ENCODE assay signal across 8 cellular contexts in the genomic region with DNA sequence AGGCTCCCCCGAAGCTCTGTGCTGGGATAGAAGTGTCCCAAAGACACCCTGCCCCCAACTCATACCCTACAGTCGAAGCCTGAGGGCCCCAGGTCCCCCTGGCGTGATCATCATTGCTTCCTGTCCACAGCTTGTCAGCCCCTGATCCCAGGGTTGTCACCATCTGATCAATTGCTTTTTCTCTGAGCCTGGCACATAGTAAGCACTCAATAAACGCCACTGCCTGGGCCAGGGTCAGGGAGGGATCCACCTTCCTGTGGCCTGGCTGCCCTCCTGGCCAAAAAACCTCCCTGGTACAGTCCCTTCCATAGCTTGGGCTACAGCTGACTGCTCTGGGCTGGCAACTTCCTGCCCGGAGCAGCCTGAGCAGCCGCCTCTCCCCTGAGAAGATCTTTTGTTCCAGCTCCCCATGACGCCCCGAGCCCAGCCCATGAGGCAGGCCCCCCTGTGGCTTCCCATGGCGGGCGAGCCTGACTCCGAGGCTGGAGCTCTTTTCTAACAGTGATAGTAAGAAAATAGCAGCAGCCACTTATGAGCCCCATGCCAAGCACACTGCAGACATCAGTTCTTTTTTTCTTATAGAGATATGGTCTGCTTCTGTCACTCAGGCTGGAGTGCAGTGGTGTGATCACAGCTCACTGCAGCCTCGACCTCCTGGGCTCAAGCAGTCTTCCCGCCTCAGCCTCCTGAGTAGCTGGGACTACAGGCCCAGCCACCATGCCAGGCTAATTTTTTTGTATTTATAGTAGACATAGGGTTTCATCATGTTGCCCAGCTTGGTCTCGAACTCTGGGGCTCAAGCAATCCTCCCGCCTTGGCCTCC. TPM values are rescaled to one million over a fixed set of nuclear protein-coding genes. Genes with fewer than 3 reads are reported as not detected.
DNase-seq lines count a peak whose midpoint lies in the region; ATAC-seq and TF ChIP-seq lines count a peak whose summit lies in the region.

No MANE protein-coding gene starts in this region.

- H3K36me3 Mint-ChIP-seq in effector memory CD8-positive, alpha-beta T cell (ENCODE audit: insufficient read depth): peaks cover 45% of the 10 kb centered on the region
- H3K36me3 Mint-ChIP-seq in neural crest cell (ENCODE audit: low read depth): peaks cover 2% of the 10 kb centered on the region

- H3K4me3 ChIP-seq in DND-41 (ENCODE audit: low read depth in 1 of 2, low read length in 2 of 2) (no peak overlapping the region), MM.1S (ENCODE audit: low read length) (no peak overlapping the region)

- H4K20me1 ChIP-seq in DND-41 (ENCODE audit: insufficient read depth, low read length): peaks cover 69% of the 10 kb centered on the region
- no peaks in the 10 kb centered on the region for H4K20me1 ChIP-seq in MM.1S (ENCODE audit: insufficient read depth, low read length)

- ATAC-seq in DND-41 (ENCODE audit: insufficient read depth, low read depth): peak; percentile 72
- peak; percentile 30 for ATAC-seq in effector memory CD8-positive, alpha-beta T cell (replicated peaks)
- ATAC-seq in HG03196 (IDR thresholded peaks at IDR 0.05; ENCODE audit: unreplicated experiment): no peak
- ATAC-seq in HG03095 (IDR thresholded peaks at IDR 0.05; ENCODE audit: unreplicated experiment): no peak

- no peaks in the 10 kb centered on the region; the same call in 1 of the 2 replicates for H3K36me3 ChIP-seq in DND-41 (ENCODE audit: insufficient read depth, low read length)
- H3K36me3 ChIP-seq in MM.1S (replicated peaks; ENCODE audit: insufficient read depth, low read length): no peaks in the 10 kb centered on the region

- H3K9me3 Mint-ChIP-seq in effector memory CD8-positive, alpha-beta T cell: no peaks in the 10 kb centered on the region
- no peaks in the 10 kb centered on the region for H3K9me3 Mint-ChIP-seq in neural crest cell

- H3K9me2 ChIP-seq in MM.1S (replicated peaks; ENCODE audit: insufficient read depth, low read length): no peaks in the 10 kb centered on the region

- H3K79me2 ChIP-seq in DND-41 (ENCODE audit: insufficient read depth, low read length): peaks cover 89% of the 10 kb centered on the region
- H3K79me2 ChIP-seq in MM.1S (ENCODE audit: low read length): peaks cover 51% of the 10 kb centered on the region

- no peaks in the 10 kb centered on the region for H3F3A ChIP-seq in MM.1S (ENCODE audit: insufficient read depth, low read length)

- no peaks in the 10 kb centered on the region for H3K27me3 ChIP-seq in DND-41 (ENCODE audit: insufficient read depth, low read length, poor library complexity)
- H3K27me3 ChIP-seq in MM.1S (replicated peaks; ENCODE audit: insufficient read depth, low read length): no peaks in the 10 kb centered on the region

- H2AFZ ChIP-seq in DND-41 (ENCODE audit: low read depth, low read length) (no peak overlapping the region), MM.1S (ENCODE audit: low read length) (no peak overlapping the region)

- no peaks in the 10 kb centered on the region for H3K27me3 Mint-ChIP-seq in effector memory CD8-positive, alpha-beta T cell
- H3K27me3 Mint-ChIP-seq in neural crest cell (ENCODE audit: low read depth): no peaks in the 10 kb centered on the region

- no peaks in the 10 kb centered on the region for H3K9me3 ChIP-seq in DND-41 (ENCODE audit: insufficient read depth, low read length, severe bottlenecking)
- no peaks in the 10 kb centered on the region for H3K9me3 ChIP-seq in MM.1S (replicated peaks; ENCODE audit: insufficient read depth, low read length)

- peak; percentile 50 for DNase-seq in DND-41
- DNase-seq in NCI-H345 treated with DMSO at 0.1 percent for 48 hours (lab: John Stamatoyannopoulos, UW; ENCODE audit: unreplicated experiment): peak; percentile 90
- DNase-seq in effector memory CD8-positive, alpha-beta T cell: no peak
- peak; percentile 22 for DNase-seq in neural crest cell (ENCODE audit: low read depth, low spot score)
- no peak for DNase-seq in NOMO-1 treated with DMSO at 0.1 percent for 48 hours (lab: John Stamatoyannopoulos, UW; ENCODE audit: unreplicated experiment)
- DNase-seq in MM.1S: no peak

- H3K4me1 ChIP-seq in DND-41 (ENCODE audit: insufficient read depth, low read length) (peaks cover 26% of the 10 kb centered on the region), MM.1S (ENCODE audit: low read length) (no peaks in the 10 kb centered on the region)

- peaks cover 72 to 75% of the 10 kb centered on the region in 2 donors for H3K4me1 Mint-ChIP-seq in effector memory CD8-positive, alpha-beta T cell (ENCODE audit: low read depth in 2 of 2)
- H3K4me1 Mint-ChIP-seq in neural crest cell: peaks cover 45% of the 10 kb centered on the region

- H3K4me2 ChIP-seq in DND-41 (ENCODE audit: insufficient read depth, low read length) (no peak overlapping the region), MM.1S (ENCODE audit: low read depth, low read length) (no peak overlapping the region)

- H3K27ac Mint-ChIP-seq in effector memory CD8-positive, alpha-beta T cell: peak overlapping the region; percentile 88 to 96
- H3K27ac Mint-ChIP-seq in neural crest cell (ENCODE audit: unreplicated experiment): peak overlapping the region; percentile 96

- H3K4me3 Mint-ChIP-seq in effector memory CD8-positive, alpha-beta T cell: peak overlapping the region; percentile 42 to 78
- peak overlapping the region; percentile 81 for H3K4me3 Mint-ChIP-seq in neural crest cell

- no peak overlapping the region for H3K27ac ChIP-seq in DND-41 (ENCODE audit: low read length)
- no peak overlapping the region for H3K27ac ChIP-seq in MM.1S (ENCODE audit: low read length)

- TF ChIP-seq CTCF in DND-41 (IDR thresholded peaks at IDR 0.05; ENCODE audit: borderline replicate concordance, extremely low read depth, low read length, poor library complexity, severe bottlenecking) (no peak), neural crest cell (conservative IDR thresholded peaks at IDR 0.05) (no peak), MM.1S (IDR thresholded peaks at IDR 0.05; ENCODE audit: low read length) (no peak)

- no peak overlapping the region for H3K9ac ChIP-seq in DND-41 (ENCODE audit: low read depth, low read length)
- no peak overlapping the region for H3K9ac ChIP-seq in MM.1S (ENCODE audit: low read length)

RNA-seq across cellular contexts. Expression of a gene that starts 6.5 kb away (rescaled TPM):
- 11.3 and 11.8 TPM in 2 replicates for total RNA-seq in neural crest cell

RNA-seq across cellular contexts. Expression of a gene that starts 43.3 kb away (rescaled TPM):
- total RNA-seq in neural crest cell: 34.2 and 34.8 TPM in 2 replicates

Comparison
In these comparisons a context has a peak if more than half of its experiments do, and no peak if none do; other contexts are left out.
1. ATAC-seq: peak in DND-41 (single experiment) and effector memory CD8-positive, alpha-beta T cell (single experiment); none in HG03196 (single experiment) and HG03095 (single experiment).
2. DNase-seq: peak in DND-41 (single experiment), NCI-H345 treated with DMSO at 0.1 percent for 48 hours (single experiment) and neural crest cell (single experiment); none in effector memory CD8-positive, alpha-beta T cell (0 of 3), NOMO-1 treated with DMSO at 0.1 percent for 48 hours (single experiment) and MM.1S (single experiment).